Comparison of ENCODE assay signal across 15 cellular contexts in the genomic region with DNA sequence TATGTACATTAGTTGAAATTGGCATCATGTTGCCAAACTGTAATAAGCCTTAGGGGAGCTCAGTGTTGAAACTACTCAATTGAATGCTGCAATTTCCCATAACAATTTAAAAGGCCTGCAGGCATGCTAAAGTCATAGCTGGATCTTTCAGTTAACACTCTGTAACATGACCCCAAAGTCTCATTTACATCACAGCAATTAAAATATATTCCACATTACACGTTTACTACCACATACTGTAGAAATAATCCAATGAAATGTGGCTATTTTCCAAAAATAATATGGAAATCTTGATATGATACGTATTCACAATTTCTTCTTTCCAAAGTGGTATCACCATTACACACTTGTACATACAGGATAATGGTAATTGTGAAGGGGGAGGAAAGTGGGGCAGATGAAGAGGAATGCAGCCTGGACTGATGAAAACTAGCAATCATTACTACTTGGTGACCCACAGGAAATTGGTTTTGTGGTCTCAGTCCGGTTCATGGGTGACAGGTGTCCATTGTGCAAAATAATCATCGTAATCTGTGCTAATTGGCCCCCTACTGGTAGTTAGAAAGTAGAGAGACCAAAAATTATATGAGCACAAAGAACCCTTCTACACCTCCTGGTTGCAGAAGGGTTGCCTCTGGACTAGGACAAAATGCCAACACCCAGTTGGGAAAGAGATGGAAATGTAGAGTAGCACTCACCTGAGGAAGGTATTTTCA.
DNase-seq lines count a peak whose midpoint lies in the region; ATAC-seq, FAIRE-seq and TF ChIP-seq lines count a peak whose summit lies in the region.
"Had no signal": no experiment of that assay in that cellular context is flagged by ENCODE, and none has a peak within 500 bp of the region (broad histone marks: within the 10 kb centered on the region; RNA-seq: fewer than 3 reads in every experiment).

No MANE protein-coding gene starts in this region.

- POLR2A ChIA-PET in IMR-90 (lab: Charles Lee; ENCODE audit: unreplicated experiment), result no interaction called here

- BruUV-seq in IMR-90 (replicated peaks; lab: Mats Ljungman, UMichigan), result no TSS peak

- H3K23ac ChIP-seq in IMR-90 (ENCODE audit: low read depth, low read length), result no peak overlapping the region

- no peak overlapping the region for H3K4me2 ChIP-seq in IMR-90 (ENCODE audit: low read depth, low read length)
- H3K4me2 ChIP-seq: hepatocyte had no signal

- peak; percentile 27 for FAIRE-seq in RCC 7860 (lab: Jason Lieb, UNC)

- no peak overlapping the region for H2BK5ac ChIP-seq in IMR-90 (ENCODE audit: low read depth, low read length, poor library complexity, severe bottlenecking)

- H2BK15ac ChIP-seq in IMR-90 (ENCODE audit: low read depth, low read length), result no peak overlapping the region; the same call in 2 of the 3 replicates

- H3K79me1 ChIP-seq in IMR-90 (ENCODE audit: low read depth in 1 of 2, low read length in 2 of 2), result peaks cover 0 to 4% of the 10 kb centered on the region in 2 experiments; a peak in 2 of 4 replicates

- no peak overlapping the region for H2AFZ ChIP-seq in IMR-90 (replicated peaks; ENCODE audit: low read length, poor library complexity)
- H2AFZ ChIP-seq: hepatocyte had no signal

- no CpG with 5 or more reads among the region's 4 CpGs for WGBS in IMR-90 (ENCODE audit: extremely low coverage in 2 of 2, insufficient read length in 1 of 2), 2 experiments

- dilution Hi-C loops in IMR-90 (cut with HindIII; ENCODE audit: low sequenced_read_pairs, unreplicated experiment), result no loop called here

- DNase-seq in BE2C (no peak), IMR-90 (peak; percentile 6), RCC 7860 (ENCODE audit: low spot score) (peak; percentile 28), fibroblast of the conjunctiva (ENCODE audit: low read depth) (peak; percentile 9), mucosa of gallbladder (ENCODE audit: low spot score) (no peak)
- DNase-seq: activated CD8-positive, alpha-beta memory T cell treated with anti-CD3 and anti-CD28 coated beads, Interleukin-2, amount 50 U/mL, for 48 hours; CD4-positive, CD25-positive, alpha-beta regulatory T cell; GOT3; NCI-H446; stimulated activated CD4-positive, alpha-beta T cell treated with anti-CD3 and anti-CD28 coated beads, Interleukin-4, amount 100 ng/mL, for 24 hours had no signal

- no peak overlapping the region for H2AK9ac ChIP-seq in IMR-90 (replicated peaks; ENCODE audit: low read depth, low read length, poor library complexity)

- H3K9me1 ChIP-seq in IMR-90 (ENCODE audit: insufficient read depth, low read length), result no peaks in the 10 kb centered on the region; the same call in 1 of the 2 replicates

- H3K14ac ChIP-seq in IMR-90 (replicated peaks; ENCODE audit: low read depth, low read length), result no peak overlapping the region

- H3K56ac ChIP-seq in IMR-90 (ENCODE audit: extremely low read depth, insufficient read depth, low read length), result no peak overlapping the region

- intact Hi-C loops in IMR-90 (cut with micrococcal nuclease), result no loop called here

- H3K18ac ChIP-seq in IMR-90 (ENCODE audit: low read depth, low read length), result no peak overlapping the region

- H3K9me3 ChIP-seq in BE2C, result no peaks in the 10 kb centered on the region
- no peaks in the 10 kb centered on the region for H3K9me3 ChIP-seq in IMR-90 (ENCODE audit: control insufficient read depth, insufficient read depth, low read length)
- H3K9me3 ChIP-seq: testis had no signal

- H3K4me3 ChIP-seq in BE2C (ENCODE audit: low read depth, low read length) (no peak overlapping the region), IMR-90 (ENCODE audit: insufficient read depth, low read depth, low read length) (no peak overlapping the region)
- H3K4me3 ChIP-seq: hepatocyte, testis had no signal

- H3K4me1 ChIP-seq in BE2C, result peaks cover 8% of the 10 kb centered on the region
- H3K4me1 ChIP-seq in IMR-90 (ENCODE audit: control insufficient read depth, insufficient read depth, low read length), result peaks cover 2% of the 10 kb centered on the region
- H3K4me1 ChIP-seq: testis had no signal

- no peak for TF ChIP-seq POLR2A in IMR-90 (IDR thresholded peaks at IDR 0.05; ENCODE audit: low read depth, low read length)

- in situ Hi-C loops in IMR-90 (cut with MboI; ENCODE audit: low sequenced_read_pairs), result no loop called here

- no peak for ATAC-seq in IMR-90 (ENCODE audit: low read depth)
- no peak for ATAC-seq in HG03432 (IDR thresholded peaks at IDR 0.05; ENCODE audit: unreplicated experiment)
- ATAC-seq in HG02938 (IDR thresholded peaks at IDR 0.05; ENCODE audit: unreplicated experiment), result no peak
- no peak for ATAC-seq in GM21529 (IDR thresholded peaks at IDR 0.05; ENCODE audit: unreplicated experiment)

- H4K91ac ChIP-seq in IMR-90 (ENCODE audit: insufficient read depth, low read depth, low read length), result no peak overlapping the region

- no peak overlapping the region for H3K4ac ChIP-seq in IMR-90 (ENCODE audit: low read depth, low read length)

- TF ChIP-seq CTCF in BE2C (IDR thresholded peaks at IDR 0.05; ENCODE audit: low read depth, low read length) (peak; percentile 30; the same call in 1 of the 2 replicates), IMR-90 (conservative IDR thresholded peaks at IDR 0.05; ENCODE audit: low read depth, low read length) (0 out of 2 replicates have a peak, but pooled peaks have one; percentile 21)

- H3K27me3 ChIP-seq in BE2C, result no peaks in the 10 kb centered on the region
- no peaks in the 10 kb centered on the region for H3K27me3 ChIP-seq in IMR-90 (ENCODE audit: control insufficient read depth, insufficient read depth, low read length)
- H3K27me3 ChIP-seq: hepatocyte, testis had no signal

- H2BK120ac ChIP-seq in IMR-90 (ENCODE audit: low read depth, low read length), result no peak overlapping the region

- no peak for TF ChIP-seq RAD21 in IMR-90 (IDR thresholded peaks at IDR 0.05; ENCODE audit: low read length)

- no peak overlapping the region for H4K8ac ChIP-seq in IMR-90 (ENCODE audit: low read depth in 2 of 2, low read length in 2 of 2)

- CTCF ChIA-PET in IMR-90 (lab: Yijun Ruan, JAX), result interaction anchor here (1.0 kb wide), 1 partner anchor 21 kb away, joined by 3 read pairs; no protein-coding TSS in a partner anchor

- H3K9ac ChIP-seq in IMR-90 (ENCODE audit: low read depth, low read length), result no peak overlapping the region

- H3K36me3 ChIP-seq in BE2C (no peaks in the 10 kb centered on the region), IMR-90 (ENCODE audit: control insufficient read depth, insufficient read depth, low read length) (no peaks in the 10 kb centered on the region)

- no peaks in the 10 kb centered on the region for H4K20me1 ChIP-seq in IMR-90 (ENCODE audit: insufficient read depth, low read length)

- H3K27ac ChIP-seq in IMR-90 (ENCODE audit: insufficient read depth, low read length), result no peak overlapping the region
- H3K27ac ChIP-seq: hepatocyte, testis had no signal

- H4K5ac ChIP-seq in IMR-90 (ENCODE audit: low read depth, low read length), result no peak overlapping the region

- H2AK5ac ChIP-seq in IMR-90 (ENCODE audit: low read depth, low read length), result no peak overlapping the region

- H2BK20ac ChIP-seq in IMR-90 (ENCODE audit: low read depth, low read length), result no peak overlapping the region

TF ChIP-seq in IMR-90, 13 proteins besides CTCF, POLR2A, EP300 and RAD21:
- no peak for TF ChIP-seq RFX5 (IDR thresholded peaks at IDR 0.05; ENCODE audit: low read depth, low read length)
- TF ChIP-seq CEBPB (IDR thresholded peaks at IDR 0.05; ENCODE audit: low read depth, low read length), result no peak
- TF ChIP-seq, protein P1, sequence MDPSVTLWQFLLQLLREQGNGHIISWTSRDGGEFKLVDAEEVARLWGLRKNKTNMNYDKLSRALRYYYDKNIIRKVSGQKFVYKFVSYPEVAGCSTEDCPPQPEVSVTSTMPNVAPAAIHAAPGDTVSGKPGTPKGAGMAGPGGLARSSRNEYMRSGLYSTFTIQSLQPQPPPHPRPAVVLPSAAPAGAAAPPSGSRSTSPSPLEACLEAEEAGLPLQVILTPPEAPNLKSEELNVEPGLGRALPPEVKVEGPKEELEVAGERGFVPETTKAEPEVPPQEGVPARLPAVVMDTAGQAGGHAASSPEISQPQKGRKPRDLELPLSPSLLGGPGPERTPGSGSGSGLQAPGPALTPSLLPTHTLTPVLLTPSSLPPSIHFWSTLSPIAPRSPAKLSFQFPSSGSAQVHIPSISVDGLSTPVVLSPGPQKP (IDR thresholded peaks at IDR 0.05; ENCODE audit: borderline replicate concordance, low read depth, low read length), result no peak
- no peak for TF ChIP-seq MXI1 (IDR thresholded peaks at IDR 0.05; ENCODE audit: borderline replicate concordance, low read depth, low read length)
- TF ChIP-seq FOS (IDR thresholded peaks at IDR 0.05; ENCODE audit: low read depth, low read length), result no peak
- TF ChIP-seq RCOR1 (IDR thresholded peaks at IDR 0.05; ENCODE audit: insufficient replicate concordance, low read length), result no peak
- TF ChIP-seq, protein P2, sequence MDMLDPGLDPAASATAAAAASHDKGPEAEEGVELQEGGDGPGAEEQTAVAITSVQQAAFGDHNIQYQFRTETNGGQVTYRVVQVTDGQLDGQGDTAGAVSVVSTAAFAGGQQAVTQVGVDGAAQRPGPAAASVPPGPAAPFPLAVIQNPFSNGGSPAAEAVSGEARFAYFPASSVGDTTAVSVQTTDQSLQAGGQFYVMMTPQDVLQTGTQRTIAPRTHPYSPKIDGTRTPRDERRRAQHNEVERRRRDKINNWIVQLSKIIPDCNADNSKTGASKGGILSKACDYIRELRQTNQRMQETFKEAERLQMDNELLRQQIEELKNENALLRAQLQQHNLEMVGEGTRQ (IDR thresholded peaks at IDR 0.05; ENCODE audit: low read depth, low read length), result no peak
- TF ChIP-seq NFE2L2 (IDR thresholded peaks at IDR 0.05; ENCODE audit: low read depth, low read length), result no peak
- no peak for TF ChIP-seq SMC3 (IDR thresholded peaks at IDR 0.05; ENCODE audit: low read depth, low read length)
- no peak for TF ChIP-seq CHD1 (IDR thresholded peaks at IDR 0.05; ENCODE audit: low read depth, low read length)
- TF ChIP-seq BHLHE40 (IDR thresholded peaks at IDR 0.05; ENCODE audit: low read depth, low read length), result no peak
- no peak for TF ChIP-seq MAFK (IDR thresholded peaks at IDR 0.05; ENCODE audit: low read depth, low read length)

Comparison
In these comparisons a context has a peak if more than half of its experiments do, and no peak if none do; other contexts are left out.
1. DNase-seq: peak in IMR-90 (single experiment), RCC 7860 (single experiment) and fibroblast of the conjunctiva (single experiment); none in BE2C (single experiment) and mucosa of gallbladder (single experiment).